In genomic region chr14:24426912-24427536, GRCh38 we compare ENCODE assay signal across 10 cellular contexts. TPM values are rescaled to one million over a fixed set of nuclear protein-coding genes. Genes with fewer than 3 reads are reported as not detected.
A peak's percentile ranks its signal among the peaks of the same experiment; 100 is the strongest.
DNase-seq lines count a peak whose midpoint lies in the region; ATAC-seq and TF ChIP-seq lines count a peak whose summit lies in the region.
"Had no signal": no experiment of that assay in that cellular context is flagged by ENCODE, and none has a peak within 500 bp of the region (broad histone marks: within the 10 kb centered on the region; RNA-seq: fewer than 3 reads in every experiment).

No MANE protein-coding gene starts in this region.

- 19% methylated on average over 8 of the region's 8 CpGs for WGBS in thymus
- 16 to 44% methylated on average over 8 of the region's 8 CpGs for WGBS in sigmoid colon, 2 donors

- intact Hi-C loops in sigmoid colon (cut with DNase I): no loop called here

- TF ChIP-seq CTCF in sigmoid colon (IDR thresholded peaks at IDR 0.05): no peak

- H3K4me1 Mint-ChIP-seq in activated naive CD8-positive, alpha-beta T cell (ENCODE audit: low read depth): peaks cover 42% of the 10 kb centered on the region
- H3K4me1 Mint-ChIP-seq in activated naive CD8-positive, alpha-beta T cell treated with anti-CD3 and anti-CD28 coated beads, Interleukin-2, amount 50 U/mL, for 24 hours: peaks cover 36% of the 10 kb centered on the region
- H3K4me1 Mint-ChIP-seq in stimulated activated naive B cell treated with anti-CD40 and anti-IgM and Interleukin-4, amounts not matched to agents 10 μg/mL and 1 μg/mL and 100 μg/mL, for 72 hours: peaks cover 27 to 33% of the 10 kb centered on the region in 2 donors

- TF ChIP-seq EP300 in sigmoid colon (IDR thresholded peaks at IDR 0.05): no peak

- H3K4me3 ChIP-seq in thymus (ENCODE audit: low read length): no peak overlapping the region
- no peak overlapping the region for H3K4me3 ChIP-seq in sigmoid colon

- no peak for TF ChIP-seq POLR2A in sigmoid colon (IDR thresholded peaks at IDR 0.05)

- H3K27me3 Mint-ChIP-seq in activated naive CD8-positive, alpha-beta T cell: no peaks in the 10 kb centered on the region
- H3K27me3 Mint-ChIP-seq in activated naive CD8-positive, alpha-beta T cell treated with anti-CD3 and anti-CD28 coated beads, Interleukin-2, amount 50 U/mL, for 24 hours: no peaks in the 10 kb centered on the region
- H3K27me3 Mint-ChIP-seq in stimulated activated naive B cell treated with anti-CD40 and anti-IgM and Interleukin-4, amounts not matched to agents 10 μg/mL and 1 μg/mL and 100 μg/mL, for 72 hours: no peaks in the 10 kb centered on the region

- peak overlapping the region; percentile 37 for H3K27ac Mint-ChIP-seq in activated naive CD8-positive, alpha-beta T cell
- H3K27ac Mint-ChIP-seq in activated naive CD8-positive, alpha-beta T cell treated with anti-CD3 and anti-CD28 coated beads, Interleukin-2, amount 50 U/mL, for 24 hours: no peak overlapping the region
- H3K27ac Mint-ChIP-seq in stimulated activated naive B cell treated with anti-CD40 and anti-IgM and Interleukin-4, amounts not matched to agents 10 μg/mL and 1 μg/mL and 100 μg/mL, for 72 hours: no peak overlapping the region

- H3K4me1 ChIP-seq in thymus (ENCODE audit: control insufficient read depth, insufficient read depth, low read length): peaks cover 30% of the 10 kb centered on the region
- peaks cover 0 to 30% (median 27%) of the 10 kb centered on the region in 4 donors for H3K4me1 ChIP-seq in sigmoid colon

- no peaks in the 10 kb centered on the region for H3K36me3 Mint-ChIP-seq in activated naive CD8-positive, alpha-beta T cell
- peaks cover 2% of the 10 kb centered on the region for H3K36me3 Mint-ChIP-seq in activated naive CD8-positive, alpha-beta T cell treated with anti-CD3 and anti-CD28 coated beads, Interleukin-2, amount 50 U/mL, for 24 hours (ENCODE audit: low read depth)
- peaks cover 17 to 39% of the 10 kb centered on the region in 2 donors for H3K36me3 Mint-ChIP-seq in stimulated activated naive B cell treated with anti-CD40 and anti-IgM and Interleukin-4, amounts not matched to agents 10 μg/mL and 1 μg/mL and 100 μg/mL, for 72 hours

- no peak overlapping the region for H3K4me3 Mint-ChIP-seq in activated naive CD8-positive, alpha-beta T cell
- no peak overlapping the region for H3K4me3 Mint-ChIP-seq in activated naive CD8-positive, alpha-beta T cell treated with anti-CD3 and anti-CD28 coated beads, Interleukin-2, amount 50 U/mL, for 24 hours
- no peak overlapping the region for H3K4me3 Mint-ChIP-seq in stimulated activated naive B cell treated with anti-CD40 and anti-IgM and Interleukin-4, amounts not matched to agents 10 μg/mL and 1 μg/mL and 100 μg/mL, for 72 hours

- H3K9me3 ChIP-seq in thymus (ENCODE audit: control insufficient read depth) (no peaks in the 10 kb centered on the region), sigmoid colon (no peaks in the 10 kb centered on the region)
- H3K9me3 ChIP-seq: BE2C had no signal

- no peak for ATAC-seq in activated naive CD8-positive, alpha-beta T cell treated with anti-CD3 and anti-CD28 coated beads, Interleukin-2, amount 50 U/mL, for 24 hours
- ATAC-seq in stimulated activated naive B cell treated with anti-CD40 and anti-IgM and Interleukin-4, amounts not matched to agents 10 μg/mL and 1 μg/mL and 100 μg/mL, for 72 hours (replicated peaks): no peak

- no peak for DNase-seq in activated naive CD8-positive, alpha-beta T cell treated with anti-CD3 and anti-CD28 coated beads, Interleukin-2, amount 50 U/mL, for 24 hours
- peak; percentile 49 for DNase-seq in UCSD-AML1 (lab: John Stamatoyannopoulos, UW; ENCODE audit: unreplicated experiment)
- DNase-seq in iPS-NIHi7 (ENCODE audit: extremely low spot score): peak; percentile 62
- DNase-seq in sigmoid colon: no peak
- DNase-seq in stimulated activated naive B cell treated with anti-CD40 and anti-IgM and Interleukin-4, amounts not matched to agents 10 μg/mL and 1 μg/mL and 100 μg/mL, for 72 hours: no peak
- no peak for DNase-seq in NCI-H2107 treated with DMSO at 0.1 percent for 48 hours (lab: John Stamatoyannopoulos, UW; ENCODE audit: unreplicated experiment)
- DNase-seq: BE2C; NK-92 treated with Interleukin-12 subunit alpha and Interleukin-12 subunit beta, amount 100 ng/mL, for 24 hours had no signal

- H3K27ac ChIP-seq in thymus (ENCODE audit: low read depth): peak overlapping the region; percentile 58
- no peak overlapping the region for H3K27ac ChIP-seq in sigmoid colon

- no peaks in the 10 kb centered on the region for H3K9me3 Mint-ChIP-seq in activated naive CD8-positive, alpha-beta T cell (ENCODE audit: low read depth)
- H3K9me3 Mint-ChIP-seq in activated naive CD8-positive, alpha-beta T cell treated with anti-CD3 and anti-CD28 coated beads, Interleukin-2, amount 50 U/mL, for 24 hours: no peaks in the 10 kb centered on the region
- H3K9me3 Mint-ChIP-seq in stimulated activated naive B cell treated with anti-CD40 and anti-IgM and Interleukin-4, amounts not matched to agents 10 μg/mL and 1 μg/mL and 100 μg/mL, for 72 hours: no peaks in the 10 kb centered on the region

- no peaks in the 10 kb centered on the region for H3K27me3 ChIP-seq in thymus (ENCODE audit: control insufficient read depth, insufficient read depth)
- H3K27me3 ChIP-seq in sigmoid colon: no peaks in the 10 kb centered on the region
- H3K27me3 ChIP-seq: BE2C had no signal

- no peaks in the 10 kb centered on the region for H3K36me3 ChIP-seq in thymus (ENCODE audit: control insufficient read depth, insufficient read depth)
- H3K36me3 ChIP-seq in sigmoid colon: peaks cover 0 to 2% (median 2%) of the 10 kb centered on the region in 4 donors
- H3K36me3 ChIP-seq: BE2C had no signal

RNA-seq across cellular contexts. Expression of gene CBLN3, which starts 2.4 kb away (rescaled TPM):
- 9.5 TPM for polyA plus RNA-seq in thymus
- 1 to 10 TPM; 1.4 to 8.9 (median 2.1) TPM for total RNA-seq in sigmoid colon
- 1 to 10 TPM in 2 of 3 donors, under 1 TPM in 1; 0.46 to 3.6 (median 1.2) TPM for polyA plus RNA-seq in sigmoid colon

RNA-seq across cellular contexts. Expression of gene KHNYN, which starts 2.7 kb away (rescaled TPM):
- polyA plus RNA-seq in thymus (28.9 TPM), sigmoid colon (10 to 100 TPM; 16.2 to 64.6 (median 36.1) TPM)
- 10 to 100 TPM; 44.6 to 60.8 (median 50.6) TPM for total RNA-seq in sigmoid colon

RNA-seq across cellular contexts. Expression of gene SDR39U1, which starts 15.6 kb away (rescaled TPM):
- polyA plus RNA-seq in thymus (148 TPM), sigmoid colon (10 to 100 TPM; 35.4 to 57.3 (median 39.1) TPM)
- total RNA-seq in sigmoid colon: 10 to 100 TPM; 30.3 to 45.4 (median 33.9) TPM

RNA-seq across cellular contexts. Expression of gene NYNRIN, which starts 28.2 kb away (rescaled TPM):
- polyA plus RNA-seq in thymus: 4.3 TPM
- total RNA-seq in sigmoid colon: 10 to 100 TPM in 1 of 4 donors, 1 to 10 TPM in 3; 6.8 to 17.4 (median 7.0) TPM
- polyA plus RNA-seq in sigmoid colon: 1 to 10 TPM in 1 of 3 donors, under 1 TPM in 2; 0.60 to 6.5 (median 0.92) TPM

RNA-seq across cellular contexts. Expression of gene NFATC4, which starts 59.0 kb away (rescaled TPM):
- polyA plus RNA-seq in thymus (79.8 TPM), sigmoid colon (10 to 100 TPM; 10.4 to 45.1 (median 15.6) TPM)
- 100 to 1,000 TPM in 1 of 4 donors, 10 to 100 TPM in 3; 29.6 to 120 (median 67.3) TPM for total RNA-seq in sigmoid colon

Comparison
In these comparisons a context has a peak if more than half of its experiments do, and no peak if none do; other contexts are left out.
1. DNase-seq: peak in UCSD-AML1 (single experiment) and iPS-NIHi7 (single experiment); none in activated naive CD8-positive, alpha-beta T cell treated with anti-CD3 and anti-CD28 coated beads, Interleukin-2, amount 50 U/mL, for 24 hours (single experiment), sigmoid colon (single experiment), stimulated activated naive B cell treated with anti-CD40 and anti-IgM and Interleukin-4, amounts not matched to agents 10 μg/mL and 1 μg/mL and 100 μg/mL, for 72 hours (single experiment) and NCI-H2107 treated with DMSO at 0.1 percent for 48 hours (single experiment).